Comparison of ENCODE assay signal across 7 cellular contexts in the genomic region with DNA sequence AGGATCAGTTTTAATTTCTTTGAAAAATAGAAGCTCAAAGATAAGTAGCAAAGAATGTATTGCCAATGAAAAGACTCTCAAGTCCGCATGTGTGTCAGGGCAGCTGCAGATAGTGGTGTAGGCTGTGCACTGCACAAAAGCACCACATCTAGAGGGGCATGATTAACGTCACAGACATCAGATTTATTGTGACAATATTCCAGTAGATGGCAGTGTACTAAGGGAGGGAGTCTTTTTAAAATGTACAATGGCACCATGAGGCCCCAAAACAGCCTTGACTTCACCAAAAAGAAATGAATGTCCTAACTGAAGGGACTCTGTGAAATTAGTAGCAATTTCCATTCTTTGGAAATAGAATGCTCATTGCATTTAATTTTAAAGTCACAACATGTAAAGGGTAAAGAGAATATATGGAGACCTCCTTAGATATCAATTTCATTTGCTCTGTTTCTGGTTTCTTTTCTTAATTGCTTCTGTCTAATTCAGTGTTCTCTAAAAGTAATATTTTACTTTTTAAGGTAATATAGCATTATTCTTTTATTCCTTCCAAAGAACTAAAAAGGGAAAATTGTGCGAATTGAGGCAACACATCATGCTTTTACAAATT.
DNase-seq lines count a peak whose midpoint lies in the region; ATAC-seq and TF ChIP-seq lines count a peak whose summit lies in the region.

No MANE protein-coding gene starts in this region.

- intact Hi-C loops in body of pancreas (cut with DNase I): no loop called here

- H3K36me3 ChIP-seq in body of pancreas (replicated peaks in 1 of 2; ENCODE audit: insufficient read depth in 1 of 2, low read depth in 2 of 2): peaks cover 0 to 3% of the 10 kb centered on the region in 2 donors

- WGBS in body of pancreas, 2 donors: 52 to 55% methylated on average over 3 of the region's 3 CpGs

- TF ChIP-seq CTCF in body of pancreas (IDR thresholded peaks at IDR 0.05): peak in 6 of 7 experiments; percentile 28 to 69 (median 54)

- H3K9me3 ChIP-seq in body of pancreas: no peaks in the 10 kb centered on the region

- peak; percentile 30 for DNase-seq in DMS114 treated with DMSO at 0.1 percent for 48 hours (lab: John Stamatoyannopoulos, UW; ENCODE audit: unreplicated experiment)
- DNase-seq in NCI-H460 (ENCODE audit: extremely low read depth, low read depth): peak; percentile 26
- peak in 1 of 4 donors; percentile 15 for DNase-seq in body of pancreas
- peak; percentile 63 for DNase-seq in kidney tubule cell (ENCODE audit: low spot score)
- no peak for DNase-seq in GM19240 (ENCODE audit: insufficient read length, low spot score)

- H3K27ac ChIP-seq in body of pancreas: no peak overlapping the region

- ATAC-seq in GM18867 (IDR thresholded peaks at IDR 0.05; ENCODE audit: unreplicated experiment): peak; percentile 97
- peak; percentile 59 for ATAC-seq in HG03025 (IDR thresholded peaks at IDR 0.05; ENCODE audit: low FRiP score, unreplicated experiment)
- ATAC-seq in body of pancreas: peak; percentile 73

- H3K4me3 ChIP-seq in body of pancreas: no peak overlapping the region

- no peaks in the 10 kb centered on the region for H3K27me3 ChIP-seq in body of pancreas

- TF ChIP-seq POLR2A in body of pancreas (IDR thresholded peaks at IDR 0.05): no peak

- H3K4me1 ChIP-seq in body of pancreas: no peaks in the 10 kb centered on the region
